In genomic region chr13:51923983-51924539, GRCh38 we compare ENCODE assay signal across 9 cellular contexts.
DNase-seq lines count a peak whose midpoint lies in the region; ATAC-seq, FAIRE-seq and TF ChIP-seq lines count a peak whose summit lies in the region.
"Had no signal": no experiment of that assay in that cellular context is flagged by ENCODE, and none has a peak within 500 bp of the region (broad histone marks: within the 10 kb centered on the region; RNA-seq: fewer than 3 reads in every experiment).

No MANE protein-coding gene starts in this region.

- no peak overlapping the region for H3K27ac Mint-ChIP-seq in CD8-positive, alpha-beta T cell
- no peak overlapping the region for H3K27ac Mint-ChIP-seq in WTC11

- DNase-seq in CD8-positive, alpha-beta T cell, result no peak
- peak; percentile 45 for DNase-seq in HEK293T (ENCODE audit: extremely low spot score)
- peak; percentile 46 for DNase-seq in WTC11 (ENCODE audit: low spot score)
- DNase-seq in left colon, result no peak
- DNase-seq in NCI-H2227 (lab: John Stamatoyannopoulos, UW; ENCODE audit: unreplicated experiment), result no peak
- DNase-seq in MG63, result no peak
- DNase-seq in sigmoid colon, result no peak
- no peak for DNase-seq in GM12891 (ENCODE audit: insufficient read length, low spot score)
- DNase-seq: cerebellar nuclear complex had no signal

- no peak overlapping the region for H3K4me3 ChIP-seq in CD8-positive, alpha-beta T cell (ENCODE audit: low read depth, low read length)
- no peak overlapping the region for H3K4me3 ChIP-seq in MG63
- no peak overlapping the region for H3K4me3 ChIP-seq in sigmoid colon

- no peaks in the 10 kb centered on the region for H3K27me3 ChIP-seq in CD8-positive, alpha-beta T cell (ENCODE audit: insufficient read depth, low read length)
- H3K27me3 ChIP-seq in MG63, result no peaks in the 10 kb centered on the region
- H3K27me3 ChIP-seq in sigmoid colon, result no peaks in the 10 kb centered on the region

- H3K36me3 Mint-ChIP-seq in CD8-positive, alpha-beta T cell, result no peaks in the 10 kb centered on the region
- no peaks in the 10 kb centered on the region for H3K36me3 Mint-ChIP-seq in WTC11

- no peak overlapping the region for H3K4me3 Mint-ChIP-seq in CD8-positive, alpha-beta T cell
- H3K4me3 Mint-ChIP-seq in WTC11, result no peak overlapping the region

- CTCF ChIA-PET in CD8-positive, alpha-beta T cell (lab: Charles Lee), result interaction anchor here (0.9 to 1.0 kb wide), 2 partner anchors 11 to 180 kb away, joined by 3 to 4 read pairs; no protein-coding TSS in a partner anchor
- CTCF ChIA-PET in HEK293T (lab: Yijun Ruan, JAX), result no interaction called here
- CTCF ChIA-PET in WTC11 (lab: Charles Lee), result interaction anchor here (0.6 to 2.5 kb wide), 12 partner anchors 10 to 312 kb away, joined by 3 to 15 read pairs (median 5); partner anchors contain the start of gene ALG11

- H3K4me1 ChIP-seq in CD8-positive, alpha-beta T cell (ENCODE audit: insufficient read depth, low read length), result no peaks in the 10 kb centered on the region
- no peaks in the 10 kb centered on the region for H3K4me1 ChIP-seq in sigmoid colon

- intact Hi-C loops in CD8-positive, alpha-beta T cell (cut with DNase I, micrococcal nuclease), result no loop called here
- intact Hi-C loops in left colon (cut with DNase I, micrococcal nuclease) (no loop called here), sigmoid colon (cut with DNase I) (no loop called here)

- H3K9me3 ChIP-seq in CD8-positive, alpha-beta T cell (ENCODE audit: low read length), result no peaks in the 10 kb centered on the region
- H3K9me3 ChIP-seq in MG63 (no peaks in the 10 kb centered on the region), sigmoid colon (no peaks in the 10 kb centered on the region)

- TF ChIP-seq EP300 in sigmoid colon (IDR thresholded peaks at IDR 0.05), result no peak

- ATAC-seq in CD8-positive, alpha-beta T cell, result peak; percentile 49
- peak; percentile 92 for ATAC-seq in WTC11
- ATAC-seq in left colon, result peak; percentile 80

- no peaks in the 10 kb centered on the region for H3K9me3 Mint-ChIP-seq in CD8-positive, alpha-beta T cell
- no peaks in the 10 kb centered on the region for H3K9me3 Mint-ChIP-seq in WTC11

- H3K4me1 Mint-ChIP-seq in CD8-positive, alpha-beta T cell (ENCODE audit: low read depth), result peaks cover 2% of the 10 kb centered on the region
- no peaks in the 10 kb centered on the region for H3K4me1 Mint-ChIP-seq in WTC11

- TF ChIP-seq CTCF in CD8-positive, alpha-beta T cell (IDR thresholded peaks at IDR 0.05), result no peak
- TF ChIP-seq CTCF in WTC11 (IDR thresholded peaks at IDR 0.05) (peak; percentile 39; the same call in 1 of the 2 replicates), sigmoid colon (IDR thresholded peaks at IDR 0.05) (no peak)

- no peak for FAIRE-seq in GM12891 (lab: Jason Lieb, UNC)

- 73 to 82% methylated on average over 3 of the region's 3 CpGs for WGBS in sigmoid colon, 2 donors

- H3K27ac ChIP-seq in CD8-positive, alpha-beta T cell (ENCODE audit: low read depth, low read length), result no peak overlapping the region
- H3K27ac ChIP-seq in sigmoid colon, result no peak overlapping the region

- peaks cover 11% of the 10 kb centered on the region for H3K27me3 Mint-ChIP-seq in CD8-positive, alpha-beta T cell (ENCODE audit: low read depth)
- no peaks in the 10 kb centered on the region for H3K27me3 Mint-ChIP-seq in WTC11 (ENCODE audit: low read depth)

- POLR2A ChIA-PET in CD8-positive, alpha-beta T cell (lab: Charles Lee), result no interaction called here
- POLR2A ChIA-PET in HEK293T (lab: Yijun Ruan, JAX), result no interaction called here
- POLR2A ChIA-PET in WTC11 (lab: Charles Lee), result no interaction called here

- H3K36me3 ChIP-seq in CD8-positive, alpha-beta T cell (ENCODE audit: insufficient read depth, low read length), result no peaks in the 10 kb centered on the region
- H3K36me3 ChIP-seq in MG63 (no peaks in the 10 kb centered on the region), sigmoid colon (peaks cover 0 to 7% (median 0%) of the 10 kb centered on the region in 4 donors)

- TF ChIP-seq POLR2A in sigmoid colon (IDR thresholded peaks at IDR 0.05), result no peak
- no peak for TF ChIP-seq POLR2A in GM12891 (IDR thresholded peaks at IDR 0.05; ENCODE audit: low read depth, low read length)

TF ChIP-seq in HEK293T, 16 proteins besides CTCF, POLR2A, EP300 and RAD21:
- TF ChIP-seq FOXK2 (IDR thresholded peaks at IDR 0.05) (no peak), FOXM1 (IDR thresholded peaks at IDR 0.05; ENCODE audit: borderline replicate concordance) (no peak), ARNT (IDR thresholded peaks at IDR 0.05) (no peak), CTBP1 (IDR thresholded peaks at IDR 0.05; ENCODE audit: borderline replicate concordance) (no peak), NFRKB (IDR thresholded peaks at IDR 0.05) (no peak), SP1 (IDR thresholded peaks at IDR 0.05) (no peak)

TF ChIP-seq in WTC11, 78 proteins besides CTCF, POLR2A, EP300 and RAD21:
- TF ChIP-seq IRF2 (CRISPR knock-in tag; IDR thresholded peaks at IDR 0.05; ENCODE audit: borderline replicate concordance, low read depth), result no peak
- TF ChIP-seq ZNF121 (CRISPR knock-in tag; IDR thresholded peaks at IDR 0.05), result peak; percentile 62; the same call in 1 of the 2 replicates

TF ChIP-seq in GM12891, 5 proteins besides CTCF, POLR2A, EP300 and RAD21:
- TF ChIP-seq TAF1 (IDR thresholded peaks at IDR 0.05; ENCODE audit: low read depth, low read length), result no peak
- no peak for TF ChIP-seq PAX5 (IDR thresholded peaks at IDR 0.05; ENCODE audit: insufficient read depth, low read length, severe bottlenecking)
- no peak for TF ChIP-seq POLR2AphosphoS5 (IDR thresholded peaks at IDR 0.05; ENCODE audit: low read depth, low read length)
- no peak for TF ChIP-seq POU2F2 (IDR thresholded peaks at IDR 0.05; ENCODE audit: low read depth, low read length)
- no peak for TF ChIP-seq SPI1 (IDR thresholded peaks at IDR 0.05; ENCODE audit: low read depth, low read length)

Comparison
In these comparisons a context has a peak if more than half of its experiments do, and no peak if none do; other contexts are left out.
1. DNase-seq: peak in HEK293T (single experiment) and WTC11 (single experiment); none in CD8-positive, alpha-beta T cell (0 of 7), left colon (0 of 2), NCI-H2227 (single experiment), MG63 (single experiment), sigmoid colon (single experiment) and GM12891 (single experiment).
2. Peak in every context shown above with its lines, with median percentiles within 50 percentile points of each other: ATAC-seq.